38 cellular contexts compared by ENCODE assay signal in the genomic region with DNA sequence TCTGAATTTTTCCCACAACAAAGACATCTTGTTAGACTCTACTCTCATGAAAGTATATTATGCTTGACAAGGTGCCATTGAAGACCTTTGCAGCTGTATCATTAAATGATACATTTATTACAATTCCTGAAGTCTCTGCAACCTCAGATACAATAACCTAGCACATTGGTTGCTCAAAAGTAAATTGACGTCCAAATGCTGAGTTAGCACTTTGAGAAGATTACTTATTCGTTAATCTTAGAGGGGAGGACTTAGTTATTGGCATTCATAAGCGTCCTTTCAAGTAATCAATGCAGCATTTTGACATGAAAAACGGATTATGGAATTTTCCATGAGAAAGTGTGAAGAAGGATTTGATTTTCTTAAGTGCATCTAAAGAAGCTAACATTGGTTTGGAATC.
"Had no signal": no experiment of that assay in that cellular context is flagged by ENCODE, and none has a peak within 500 bp of the region (broad histone marks: within the 10 kb centered on the region; RNA-seq: fewer than 3 reads in every experiment).

No MANE protein-coding gene starts in this region.

- H3K27ac ChIP-seq: adrenal gland, cardiac muscle cell, VCaP had no signal

- DNase-seq: activated B cell treated with CpG ODN at 0.5 μM for 24 hours; activated CD4-positive, alpha-beta memory T cell treated with anti-CD3 and anti-CD28 coated beads for 36 hours; activated CD4-positive, alpha-beta T cell treated with anti-CD3 and anti-CD28 coated beads for 4 hours; activated CD4-positive, alpha-beta T cell treated with anti-CD3 and anti-CD28 coated beads, Interleukin-2, amount 10 ng/mL, durations not matched to agents 24 days and 14 days; activated CD4-positive, alpha-beta T cell treated with anti-CD3 and anti-CD28 coated beads, Interleukin-2, amount 50 U/mL, for 1 hour; activated CD4-positive, alpha-beta T cell treated with anti-CD3 and anti-CD28 coated beads, Interleukin-2, amount 50 U/mL, for 4 hours; activated CD4-positive, CD25-positive, alpha-beta regulatory T cell treated with anti-CD3 and anti-CD28 coated beads, Interleukin-2, amount 50 U/mL, for 72 hours; activated CD8-positive, alpha-beta memory T cell treated with anti-CD3 and anti-CD28 coated beads, Interleukin-2, amount 50 U/mL, for 4 hours; activated CD8-positive, alpha-beta T cell treated with anti-CD3 and anti-CD28 coated beads for 36 hours; activated effector memory CD4-positive, alpha-beta T cell treated with anti-CD3 and anti-CD28 coated beads, Interleukin-2, amount 50 U/mL, for 16 hours; activated gamma-delta T cell treated with Interleukin-2 at 50 U/mL for 16 hours; activated naive CD4-positive, alpha-beta T cell; activated naive CD4-positive, alpha-beta T cell treated with anti-CD3 and anti-CD28 coated beads for 36 hours; activated naive CD4-positive, alpha-beta T cell treated with anti-CD3 and anti-CD28 coated beads, Interleukin-2, amount 50 U/mL, for 16 hours; activated naive CD8-positive, alpha-beta T cell treated with anti-CD3 and anti-CD28 coated beads for 36 hours; activated T-cell treated with anti-CD3 and anti-CD28 coated beads for 4 hours; activated T-cell treated with anti-CD3 and anti-CD28 coated beads, Interleukin-2, amount 50 U/mL, for 1 hour; activated T-cell treated with anti-CD3 and anti-CD28 coated beads, Interleukin-2, amount 50 U/mL, for 4 hours; activated T-cell treated with anti-CD3 and anti-CD28 coated beads, Interleukin-2, amount 50 U/mL, for 72 hours; adrenal gland; amniotic stem cell; aorta; caudate nucleus; cerebellar nuclear complex; T-helper 1 cell; T-helper 2 cell; T-helper 9 cell had no signal

- H3K27me3 ChIP-seq: cardiac muscle cell had no signal

- H3K27ac Mint-ChIP-seq: activated B cell treated with CpG ODN at 0.5 μM for 24 hours; activated CD4-positive, alpha-beta memory T cell treated with anti-CD3 and anti-CD28 coated beads for 36 hours; activated CD4-positive, alpha-beta T cell treated with anti-CD3 and anti-CD28 coated beads, Interleukin-2, amount 10 ng/mL, durations not matched to agents 24 days and 14 days; activated CD8-positive, alpha-beta T cell treated with anti-CD3 and anti-CD28 coated beads for 36 hours; activated naive CD4-positive, alpha-beta T cell treated with anti-CD3 and anti-CD28 coated beads for 36 hours; activated naive CD4-positive, alpha-beta T cell treated with anti-CD3 and anti-CD28 coated beads, Interleukin-2, amount 50 U/mL, for 72 hours; activated naive CD8-positive, alpha-beta T cell treated with anti-CD3 and anti-CD28 coated beads for 36 hours; activated T-cell treated with anti-CD3 and anti-CD28 coated beads, Interleukin-2, amount 50 U/mL, for 72 hours; activated T-helper 1 cell treated with anti-CD3 and anti-CD28 coated beads, Interleukin-12 subunit alpha, Interleukin-12 subunit beta, Interleukin-2, Interleukin-4 antibody, amounts not matched to agents 30 ng/mL and 10 ng/mL and 1 ng/mL, durations not matched to agents 14 hours and 24 hours and 36 hours; activated T-helper 17 cell treated with anti-CD3 and anti-CD28 coated beads, Interleukin-2, amount 50 U/mL, for 72 hours; brain; T-helper 1 cell treated with Interleukin-12 subunit alpha and Interleukin-12 subunit beta and Interleukin-4 antibody, amounts not matched to agents 30 μg/mL and 1 μg/mL, for 36 hours; T-helper 2 cell treated with Interferon-gamma antibody and Interleukin-4, amounts not matched to agents 5 μg/mL and 100 μg/mL, for 36 hours had no signal

- H3K4me1 ChIP-seq: adrenal gland had no signal

- H3K4me3 Mint-ChIP-seq: activated B cell treated with CpG ODN at 0.5 μM for 24 hours; activated CD4-positive, alpha-beta memory T cell treated with anti-CD3 and anti-CD28 coated beads for 36 hours; activated CD4-positive, alpha-beta T cell treated with anti-CD3 and anti-CD28 coated beads, Interleukin-2, amount 10 ng/mL, durations not matched to agents 24 days and 14 days; activated CD8-positive, alpha-beta T cell treated with anti-CD3 and anti-CD28 coated beads for 36 hours; activated naive CD4-positive, alpha-beta T cell treated with anti-CD3 and anti-CD28 coated beads for 36 hours; activated naive CD8-positive, alpha-beta T cell treated with anti-CD3 and anti-CD28 coated beads for 36 hours; activated T-cell treated with anti-CD3 and anti-CD28 coated beads, Interleukin-2, amount 50 U/mL, for 4 hours; activated T-cell treated with anti-CD3 and anti-CD28 coated beads, Interleukin-2, amount 50 U/mL, for 72 hours; activated T-helper 1 cell treated with anti-CD3 and anti-CD28 coated beads, Interleukin-12 subunit alpha, Interleukin-12 subunit beta, Interleukin-2, Interleukin-4 antibody, amounts not matched to agents 30 ng/mL and 10 ng/mL and 1 ng/mL, durations not matched to agents 14 hours and 24 hours and 36 hours; activated T-helper 17 cell treated with anti-CD3 and anti-CD28 coated beads, Interleukin-2, amount 50 U/mL, for 72 hours; brain; central memory CD8-positive, alpha-beta T cell; T-helper 1 cell treated with Interleukin-12 subunit alpha and Interleukin-12 subunit beta and Interleukin-4 antibody, amounts not matched to agents 30 μg/mL and 1 μg/mL, for 36 hours; T-helper 2 cell treated with Interferon-gamma antibody and Interleukin-4, amounts not matched to agents 5 μg/mL and 100 μg/mL, for 36 hours had no signal

- H3K4me3 ChIP-seq: adrenal gland, cardiac muscle cell had no signal

- H3K4me1 Mint-ChIP-seq: activated B cell treated with CpG ODN at 0.5 μM for 24 hours; activated CD4-positive, alpha-beta T cell treated with anti-CD3 and anti-CD28 coated beads, Interleukin-2, amount 10 ng/mL, durations not matched to agents 24 days and 14 days; activated naive CD8-positive, alpha-beta T cell treated with anti-CD3 and anti-CD28 coated beads for 36 hours; activated T-helper 17 cell treated with anti-CD3 and anti-CD28 coated beads, Interleukin-2, amount 50 U/mL, for 72 hours; brain; central memory CD8-positive, alpha-beta T cell had no signal

- H3K9me3 Mint-ChIP-seq: activated CD4-positive, alpha-beta memory T cell treated with anti-CD3 and anti-CD28 coated beads for 36 hours; activated CD4-positive, alpha-beta T cell treated with anti-CD3 and anti-CD28 coated beads, Interleukin-2, amount 10 ng/mL, durations not matched to agents 24 days and 14 days; activated CD8-positive, alpha-beta T cell treated with anti-CD3 and anti-CD28 coated beads for 36 hours; activated T-helper 17 cell treated with anti-CD3 and anti-CD28 coated beads, Interleukin-2, amount 50 U/mL, for 72 hours; central memory CD8-positive, alpha-beta T cell; T-helper 1 cell treated with Interleukin-12 subunit alpha and Interleukin-12 subunit beta and Interleukin-4 antibody, amounts not matched to agents 30 μg/mL and 1 μg/mL, for 36 hours had no signal

- H3K27me3 Mint-ChIP-seq: activated B cell treated with CpG ODN at 0.5 μM for 24 hours; activated CD4-positive, alpha-beta T cell treated with anti-CD3 and anti-CD28 coated beads, Interleukin-2, amount 10 ng/mL, durations not matched to agents 24 days and 14 days; activated CD8-positive, alpha-beta T cell treated with anti-CD3 and anti-CD28 coated beads for 36 hours; activated naive CD8-positive, alpha-beta T cell treated with anti-CD3 and anti-CD28 coated beads for 36 hours; central memory CD8-positive, alpha-beta T cell had no signal

- H3K36me3 ChIP-seq: adrenal gland, cardiac muscle cell had no signal

- ATAC-seq: activated CD8-positive, alpha-beta T cell treated with anti-CD3 and anti-CD28 coated beads for 36 hours; activated naive CD4-positive, alpha-beta T cell treated with anti-CD3 and anti-CD28 coated beads, Interleukin-2, amount 50 U/mL, for 72 hours; activated T-cell treated with anti-CD3 and anti-CD28 coated beads, Interleukin-2, amount 50 U/mL, for 4 hours; activated T-cell treated with anti-CD3 and anti-CD28 coated beads, Interleukin-2, amount 50 U/mL, for 72 hours; activated T-helper 17 cell treated with anti-CD3 and anti-CD28 coated beads, Interleukin-2, amount 50 U/mL, for 72 hours had no signal

- H3K9me3 ChIP-seq: adrenal gland had no signal

- H3K36me3 Mint-ChIP-seq: activated CD4-positive, alpha-beta memory T cell treated with anti-CD3 and anti-CD28 coated beads for 36 hours; activated naive CD8-positive, alpha-beta T cell treated with anti-CD3 and anti-CD28 coated beads for 36 hours; brain had no signal

- FAIRE-seq: bronchial epithelial cell, TTC549 had no signal
